ENCODE assay signal across 13 cellular contexts in genomic region chr2:236733156-236733555, GRCh38.
"Had no signal": no experiment of that assay in that cellular context is flagged by ENCODE, and none has a peak within 500 bp of the region (broad histone marks: within the 10 kb centered on the region; RNA-seq: fewer than 3 reads in every experiment).

No MANE protein-coding gene starts in this region.

- ATAC-seq: esophagus mucosa; left lung; mucosa of descending colon; naive thymus-derived CD8-positive, alpha-beta T cell had no signal

- H3K36me3 ChIP-seq: left lung, pancreas, stomach, upper lobe of left lung, uterus had no signal

- DNase-seq: effector memory CD4-positive, alpha-beta T cell; immature natural killer cell; left lung; mucosa of descending colon; naive thymus-derived CD8-positive, alpha-beta T cell; pancreas; stimulated activated CD4-positive, alpha-beta T cell treated with anti-CD3 and anti-CD28 coated beads, Interleukin-2, amount 100 ng/mL, for 24 hours; stimulated activated naive CD4-positive, alpha-beta T cell; stomach; upper lobe of left lung; uterus had no signal

- H3K4me3 ChIP-seq: left lung, mucosa of descending colon, pancreas, skin epidermis, stomach, upper lobe of left lung, uterus had no signal

- H3K27me3 ChIP-seq: pancreas, stomach, upper lobe of left lung, uterus had no signal

- H3K4me1 ChIP-seq: left lung, pancreas, upper lobe of left lung, uterus had no signal

- H3K9me3 ChIP-seq: left lung, mucosa of descending colon, pancreas, stomach, upper lobe of left lung, uterus had no signal

- H3K27ac ChIP-seq: left lung, pancreas, upper lobe of left lung, uterus had no signal
